8 cellular contexts compared by ENCODE assay signal in the genomic region with DNA sequence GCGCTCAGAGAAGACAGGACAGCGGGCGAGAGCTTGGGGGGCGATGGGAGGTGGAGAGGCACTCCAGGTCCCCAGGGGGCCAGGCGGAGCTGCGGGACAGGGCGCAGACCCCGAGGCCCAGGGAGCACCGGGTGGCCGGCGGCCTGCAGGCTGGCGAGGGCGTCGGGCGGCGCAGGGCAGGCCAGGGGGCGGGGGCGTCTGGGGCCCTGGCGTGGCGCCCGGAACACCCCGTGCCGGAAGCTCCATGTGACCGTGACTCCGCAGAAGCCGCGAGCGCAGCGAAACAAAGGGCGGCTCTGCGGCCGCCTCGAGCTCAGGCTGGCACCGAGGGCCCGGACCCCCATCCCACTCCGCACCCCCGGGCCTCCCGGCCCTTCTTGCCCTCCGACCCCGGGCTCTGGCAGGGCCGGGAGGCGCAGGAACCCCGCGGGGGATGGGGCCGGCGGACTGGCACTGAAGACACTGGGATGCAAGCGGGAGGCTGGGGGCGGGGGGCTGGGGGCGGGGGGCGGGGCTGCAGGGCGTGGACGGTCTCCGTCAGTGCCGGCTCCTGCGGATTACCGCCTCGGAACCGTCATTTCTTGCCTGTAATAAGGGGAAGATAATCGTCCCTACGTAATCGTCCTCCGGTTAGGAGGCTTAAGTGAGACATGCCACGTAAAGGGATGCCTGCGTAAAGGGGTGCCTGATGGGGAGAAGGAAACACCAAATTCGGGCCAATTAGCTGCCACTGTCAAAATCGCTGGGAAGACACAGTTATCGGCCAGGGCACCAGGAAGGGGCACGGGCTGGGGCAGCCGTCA. TPM values are rescaled to one million over a fixed set of nuclear protein-coding genes. Genes with fewer than 3 reads are reported as not detected.
DNase-seq lines count a peak whose midpoint lies in the region; ATAC-seq and TF ChIP-seq lines count a peak whose summit lies in the region.

No MANE protein-coding gene starts in this region.

- H3K4me1 ChIP-seq in right lobe of liver: peaks cover 0 to 51% (median 16%) of the 10 kb centered on the region in 4 donors

- no peaks in the 10 kb centered on the region for H3K27me3 Mint-ChIP-seq in activated CD4-positive, alpha-beta T cell treated with anti-CD3 and anti-CD28 coated beads, Interleukin-2, amount 10 ng/mL, durations not matched to agents 24 days and 14 days
- H3K27me3 Mint-ChIP-seq in dendritic cell treated with granulocyte-macrophage colony-stimulating factor and Interleukin-4, amounts not matched to agents 40 ng/mL and 50 ng/mL, for 4 days: no peaks in the 10 kb centered on the region

- peak; percentile 92 for TF ChIP-seq POLR2A in right lobe of liver (IDR thresholded peaks at IDR 0.05)

- H3K27me3 ChIP-seq in right lobe of liver: no peaks in the 10 kb centered on the region

- peak overlapping the region; percentile 85 to 88 (median 85) for H3K27ac ChIP-seq in right lobe of liver

- DNase-seq in NCI-H2029 (lab: John Stamatoyannopoulos, UW) (peak; percentile 43), NCI-H2029 treated with DMSO at 0.1 percent for 48 hours (lab: John Stamatoyannopoulos, UW) (no peak), NCI-H2196 treated with DMSO at 0.1 percent for 48 hours (lab: John Stamatoyannopoulos, UW; ENCODE audit: unreplicated experiment) (peak; percentile 57), right lobe of liver (peak; percentile 89 to 90 (median 90))
- peak; percentile 91 for DNase-seq in activated CD4-positive, alpha-beta T cell treated with anti-CD3 and anti-CD28 coated beads, Interleukin-2, amount 10 ng/mL, durations not matched to agents 24 days and 14 days
- peak; percentile 73 for DNase-seq in stimulated activated CD4-positive, alpha-beta T cell treated with anti-CD3 and anti-CD28 coated beads, Interleukin-4, amount 100 ng/mL, for 24 hours

- peak overlapping the region; percentile 38 to 52 (median 41) for H3K4me3 ChIP-seq in right lobe of liver

- no peaks in the 10 kb centered on the region for H3K36me3 Mint-ChIP-seq in activated CD4-positive, alpha-beta T cell treated with anti-CD3 and anti-CD28 coated beads, Interleukin-2, amount 10 ng/mL, durations not matched to agents 24 days and 14 days (ENCODE audit: low read depth)
- no peaks in the 10 kb centered on the region for H3K36me3 Mint-ChIP-seq in dendritic cell treated with granulocyte-macrophage colony-stimulating factor and Interleukin-4, amounts not matched to agents 40 ng/mL and 50 ng/mL, for 4 days (ENCODE audit: low read depth)

- TF ChIP-seq CTCF in right lobe of liver (IDR thresholded peaks at IDR 0.05): no peak

- 22% methylated on average over 24 of the region's 69 CpGs for WGBS in right lobe of liver (ENCODE audit: insufficient coverage, low coverage, low lambda C conversion rate, missing lambda C conversion rate)

- H3K27ac Mint-ChIP-seq in activated CD4-positive, alpha-beta T cell treated with anti-CD3 and anti-CD28 coated beads, Interleukin-2, amount 10 ng/mL, durations not matched to agents 24 days and 14 days: peak overlapping the region; percentile 97
- peak overlapping the region; percentile 98 for H3K27ac Mint-ChIP-seq in dendritic cell treated with granulocyte-macrophage colony-stimulating factor and Interleukin-4, amounts not matched to agents 40 ng/mL and 50 ng/mL, for 4 days

- H3K9me3 ChIP-seq in right lobe of liver: no peaks in the 10 kb centered on the region

- H3K4me1 Mint-ChIP-seq in activated CD4-positive, alpha-beta T cell treated with anti-CD3 and anti-CD28 coated beads, Interleukin-2, amount 10 ng/mL, durations not matched to agents 24 days and 14 days: peaks cover 30% of the 10 kb centered on the region
- H3K4me1 Mint-ChIP-seq in dendritic cell treated with granulocyte-macrophage colony-stimulating factor and Interleukin-4, amounts not matched to agents 40 ng/mL and 50 ng/mL, for 4 days (ENCODE audit: low read depth): peaks cover 70% of the 10 kb centered on the region

- H3K36me3 ChIP-seq in right lobe of liver: no peaks in the 10 kb centered on the region

- intact Hi-C loops in activated CD4-positive, alpha-beta T cell treated with anti-CD3 and anti-CD28 coated beads, Interleukin-2, amount 10 ng/mL, durations not matched to agents 24 days and 14 days (cut with micrococcal nuclease): loop anchor here (1.0 kb wide), 2 partner anchors 19 to 102 kb away; partner anchors contain the start of genes MAT2A and SH2D6
- intact Hi-C loops in dendritic cell treated with granulocyte-macrophage colony-stimulating factor and Interleukin-4, amounts not matched to agents 40 ng/mL and 50 ng/mL, for 4 days (cut with micrococcal nuclease): loop anchor here (1.0 to 2.0 kb wide), 2 partner anchors 9 to 101 kb away; partner anchors contain the start of gene MAT2A
- intact Hi-C loops in right lobe of liver (cut with DNase I): no loop called here

- H3K4me3 Mint-ChIP-seq in activated CD4-positive, alpha-beta T cell treated with anti-CD3 and anti-CD28 coated beads, Interleukin-2, amount 10 ng/mL, durations not matched to agents 24 days and 14 days: peak overlapping the region; percentile 91
- H3K4me3 Mint-ChIP-seq in dendritic cell treated with granulocyte-macrophage colony-stimulating factor and Interleukin-4, amounts not matched to agents 40 ng/mL and 50 ng/mL, for 4 days: peak overlapping the region; percentile 69

- ATAC-seq in HG02943 (IDR thresholded peaks at IDR 0.05; ENCODE audit: low read depth, unreplicated experiment): peak; percentile 74
- peak; percentile 75 to 84 (median 81) for ATAC-seq in right lobe of liver

- H3K9me3 Mint-ChIP-seq in activated CD4-positive, alpha-beta T cell treated with anti-CD3 and anti-CD28 coated beads, Interleukin-2, amount 10 ng/mL, durations not matched to agents 24 days and 14 days: no peaks in the 10 kb centered on the region
- no peaks in the 10 kb centered on the region for H3K9me3 Mint-ChIP-seq in dendritic cell treated with granulocyte-macrophage colony-stimulating factor and Interleukin-4, amounts not matched to agents 40 ng/mL and 50 ng/mL, for 4 days

RNA-seq across cellular contexts. Expression of gene SH2D6, which starts 19.2 kb away (rescaled TPM):
- 0.69 and 0.96 TPM in 2 replicates for total RNA-seq in activated CD4-positive, alpha-beta T cell treated with anti-CD3 and anti-CD28 coated beads, Interleukin-2, amount 10 ng/mL, durations not matched to agents 24 days and 14 days
- total RNA-seq in right lobe of liver: 1 to 10 TPM in 3 of 6 experiments, under 1 TPM in 1, not detected in 2; 0.40 to 3.7 (median 2.3) TPM

RNA-seq across cellular contexts. Expression of gene CAPG, which starts 27.5 kb away (rescaled TPM):
- total RNA-seq in activated CD4-positive, alpha-beta T cell treated with anti-CD3 and anti-CD28 coated beads, Interleukin-2, amount 10 ng/mL, durations not matched to agents 24 days and 14 days: 51.6 and 63.6 TPM in 2 replicates
- total RNA-seq in right lobe of liver: 10 to 100 TPM in 3 of 6 experiments, 1 to 10 TPM in 3; 3.3 to 17.4 (median 9.9) TPM

Comparison
In these comparisons a context has a peak if more than half of its experiments do, and no peak if none do; other contexts are left out.
1. intact Hi-C loops: an anchor here in activated CD4-positive, alpha-beta T cell treated with anti-CD3 and anti-CD28 coated beads, Interleukin-2, amount 10 ng/mL, durations not matched to agents 24 days and 14 days (1.0 kb wide) and dendritic cell treated with granulocyte-macrophage colony-stimulating factor and Interleukin-4, amounts not matched to agents 40 ng/mL and 50 ng/mL, for 4 days (1.0 to 2.0 kb wide); none called in right lobe of liver.